ENCODE assay signal across 8 cellular contexts in the genomic region with DNA sequence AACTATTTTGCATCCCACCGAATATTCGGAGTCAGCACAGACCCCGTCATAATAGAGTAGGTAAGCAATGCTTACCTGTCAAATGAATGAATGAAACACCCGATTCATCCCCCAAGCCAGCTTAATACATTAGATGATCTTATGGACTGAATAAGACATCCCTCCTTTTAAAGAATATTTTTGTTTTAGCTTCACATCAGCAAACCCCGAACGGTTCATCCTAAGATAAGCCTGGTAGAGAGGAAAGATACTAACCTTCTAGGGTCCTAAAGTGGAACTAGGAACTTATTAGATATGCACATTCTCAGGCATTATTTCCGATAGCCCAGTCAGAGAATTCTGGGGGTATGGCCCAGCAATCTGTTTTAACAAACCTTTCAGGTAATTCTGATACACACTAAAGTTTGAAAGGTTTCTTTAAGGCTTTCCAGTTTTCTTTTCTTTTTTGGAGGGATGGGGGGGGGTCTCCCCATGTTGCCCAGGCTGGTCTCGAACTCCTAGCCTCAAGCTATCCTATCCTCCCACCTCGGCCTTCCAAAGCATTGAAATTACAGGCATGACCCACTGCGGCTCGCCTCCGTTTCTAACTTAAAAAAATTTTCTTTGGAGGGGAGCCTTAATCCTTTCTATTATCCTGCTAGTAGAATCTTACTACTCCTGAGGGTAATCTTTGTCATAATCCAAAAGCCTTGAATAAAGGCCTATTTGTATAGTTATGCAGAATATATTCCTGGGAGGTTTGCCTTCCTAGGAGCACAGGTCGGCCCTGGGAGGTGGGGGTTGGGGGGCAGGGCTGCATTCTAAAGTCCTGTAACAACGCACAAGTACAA. TPM values are rescaled to one million over a fixed set of nuclear protein-coding genes. Genes with fewer than 3 reads are reported as not detected.
A peak's percentile ranks its signal among the peaks of the same experiment; 100 is the strongest.
DNase-seq lines count a peak whose midpoint lies in the region; ATAC-seq, FAIRE-seq and TF ChIP-seq lines count a peak whose summit lies in the region.

No MANE protein-coding gene starts in this region.

- H3K4me3 Mint-ChIP-seq in activated CD4-positive, alpha-beta T cell treated with anti-CD3 and anti-CD28 coated beads, Interleukin-2, amount 10 ng/mL, durations not matched to agents 24 days and 14 days: peak overlapping the region; percentile 94

- H3K9ac ChIP-seq in K562 (ENCODE audit: insufficient read depth in 1 of 2, low read depth in 2 of 2, low read length in 2 of 2) (peak overlapping the region; percentile 80 to 93; a peak in 3 of 4 replicates), liver (ENCODE audit: low read depth in 1 of 2, low read length in 2 of 2) (peak overlapping the region; percentile 40 to 93)

- no peaks in the 10 kb centered on the region for H3K9me3 ChIP-seq in K562 (replicated peaks; ENCODE audit: control insufficient read depth, insufficient read depth, low read depth, low read length)
- no peaks in the 10 kb centered on the region for H3K9me3 ChIP-seq in liver (ENCODE audit: control insufficient read depth in 4 of 4, low read length in 3 of 4)
- H3K9me3 ChIP-seq in thyroid gland: no peaks in the 10 kb centered on the region

- H3K36me3 Mint-ChIP-seq in activated CD4-positive, alpha-beta T cell treated with anti-CD3 and anti-CD28 coated beads, Interleukin-2, amount 10 ng/mL, durations not matched to agents 24 days and 14 days (ENCODE audit: low read depth): peaks cover 41% of the 10 kb centered on the region

- in situ Hi-C loops in K562 (cut with MboI): no loop called here

- TF ChIP-seq POLR2A in K562 (conservative IDR thresholded peaks at IDR 0.05) (no peak), thyroid gland (IDR thresholded peaks at IDR 0.05) (no peak)

- CTCF ChIA-PET in K562 (lab: Yijun Ruan, JAX; ENCODE audit: low intra/inter-chr PET ratio): no interaction called here

- TF ChIP-seq CTCF in K562 (IDR thresholded peaks at IDR 0.05 in 2 of 3, conservative IDR thresholded peaks at IDR 0.05 in 1 of 3; ENCODE audit: insufficient read depth in 2 of 3, low read depth in 1 of 3, low read length in 3 of 3) (no peak), liver (IDR thresholded peaks at IDR 0.05; ENCODE audit: low read depth, low read length, missing input control) (no peak), thyroid gland (IDR thresholded peaks at IDR 0.05) (no peak)

- H3K36me3 ChIP-seq in K562 (ENCODE audit: control insufficient read depth, insufficient read depth, low read length) (no peaks in the 10 kb centered on the region), liver (ENCODE audit: control insufficient read depth in 4 of 4, insufficient read depth in 3 of 4, low read depth in 1 of 4, low read length in 3 of 4) (no peaks in the 10 kb centered on the region), thyroid gland (no peaks in the 10 kb centered on the region)

- no peak for DNase-seq in activated CD4-positive, alpha-beta T cell treated with anti-CD3 and anti-CD28 coated beads, Interleukin-2, amount 10 ng/mL, durations not matched to agents 24 days and 14 days
- DNase-seq in activated CD4-positive, alpha-beta T cell treated with anti-CD3 and anti-CD28 coated beads for 48 hours: no peak
- no peak for DNase-seq in K562 (ENCODE audit: extremely low read depth in 1 of 4, low spot score in 3 of 4)
- peak; percentile 66 for DNase-seq in thyroid gland
- DNase-seq in NCI-H526 treated with DMSO at 0.1 percent for 48 hours (lab: John Stamatoyannopoulos, UW): no peak

- no peaks in the 10 kb centered on the region for H3K27me3 Mint-ChIP-seq in activated CD4-positive, alpha-beta T cell treated with anti-CD3 and anti-CD28 coated beads, Interleukin-2, amount 10 ng/mL, durations not matched to agents 24 days and 14 days

- no peak for TF ChIP-seq EP300 in K562 (IDR thresholded peaks at IDR 0.05; ENCODE audit: low read length)

- no peaks in the 10 kb centered on the region for H3K9me1 ChIP-seq in K562 (ENCODE audit: control insufficient read depth, insufficient read depth, low read length)

- H3K27me3 ChIP-seq in K562 (ENCODE audit: control insufficient read depth in 2 of 2, insufficient read depth in 2 of 2, low read length in 2 of 2) (no peaks in the 10 kb centered on the region), liver (ENCODE audit: control insufficient read depth in 4 of 4, insufficient read depth in 4 of 4, low read length in 3 of 4) (no peaks in the 10 kb centered on the region), thyroid gland (no peaks in the 10 kb centered on the region)

- no peaks in the 10 kb centered on the region for H4K20me1 ChIP-seq in K562 (replicated peaks; ENCODE audit: control insufficient read depth, insufficient read depth, low read length)

- peak overlapping the region; percentile 99 for H3K27ac Mint-ChIP-seq in activated CD4-positive, alpha-beta T cell treated with anti-CD3 and anti-CD28 coated beads, Interleukin-2, amount 10 ng/mL, durations not matched to agents 24 days and 14 days

- intact Hi-C loops in activated CD4-positive, alpha-beta T cell treated with anti-CD3 and anti-CD28 coated beads, Interleukin-2, amount 10 ng/mL, durations not matched to agents 24 days and 14 days (cut with micrococcal nuclease): loop anchor here (1.0 to 5.0 kb wide), 2 partner anchors 13 to 717 kb away; partner anchors contain the start of gene PSD4
- intact Hi-C loops in K562 (cut with micrococcal nuclease) (loop anchor here (2.0 kb wide), 1 partner anchor 132 kb away; the partner anchor contains the start of gene SLC35F5), thyroid gland (cut with DNase I) (loop anchor here (10.0 kb wide), 1 partner anchor 124 kb away; no protein-coding TSS in a partner anchor)

- TSS peak; percentile 82 for BruUV-seq in K562 (replicated peaks; lab: Mats Ljungman, UMichigan)

- WGBS in K562 (ENCODE audit: insufficient coverage, low coverage, missing lambda C conversion rate): 15% methylated on average over 14 of the region's 14 CpGs
- WGBS in liver: 42% methylated on average over 14 of the region's 14 CpGs
- 37 to 38% methylated on average over 14 of the region's 14 CpGs for WGBS in thyroid gland, 2 donors

- peak overlapping the region; percentile 94 for H2AFZ ChIP-seq in K562 (ENCODE audit: low read depth, low read length)

- H3K27ac ChIP-seq in K562 (ENCODE audit: extremely low read depth, low read depth, low read length): peak overlapping the region; percentile 95
- H3K27ac ChIP-seq in liver (ENCODE audit: low read depth in 1 of 2, low read length in 2 of 2): peak overlapping the region; percentile 76 to 80
- peak overlapping the region; percentile 85 to 100 (median 94) for H3K27ac ChIP-seq in thyroid gland

- peak overlapping the region; percentile 93 for H3K4me2 ChIP-seq in K562 (ENCODE audit: insufficient read depth, low read length)

- no peak for FAIRE-seq in K562 (lab: Jason Lieb, UNC)

- POLR2A ChIA-PET in K562 (lab: Yijun Ruan, JAX): interaction anchor here (0.6 to 4.4 kb wide), 9 partner anchors 14 to 141 kb away, joined by 3 to 75 read pairs (median 3); partner anchors contain the start of gene SLC35F5

- H3K4me1 ChIP-seq in K562 (replicated peaks in 1 of 2; ENCODE audit: control insufficient read depth in 2 of 2, insufficient read depth in 2 of 2, low read length in 2 of 2): peaks cover 15 to 22% of the 10 kb centered on the region in 2 experiments
- peaks cover 7 to 31% (median 25%) of the 10 kb centered on the region in 4 donors for H3K4me1 ChIP-seq in liver (ENCODE audit: control insufficient read depth in 4 of 4, insufficient read depth in 4 of 4, low read length in 3 of 4)
- peaks cover 10 to 31% of the 10 kb centered on the region in 2 donors for H3K4me1 ChIP-seq in thyroid gland

- peaks cover 60% of the 10 kb centered on the region for H3K4me1 Mint-ChIP-seq in activated CD4-positive, alpha-beta T cell treated with anti-CD3 and anti-CD28 coated beads, Interleukin-2, amount 10 ng/mL, durations not matched to agents 24 days and 14 days

- no peaks in the 10 kb centered on the region for H3K9me3 Mint-ChIP-seq in activated CD4-positive, alpha-beta T cell treated with anti-CD3 and anti-CD28 coated beads, Interleukin-2, amount 10 ng/mL, durations not matched to agents 24 days and 14 days

- TF ChIP-seq RAD21 in K562 (CRISPR knock-in tag; conservative IDR thresholded peaks at IDR 0.05 in 1 of 2, IDR thresholded peaks at IDR 0.05 in 1 of 2): no peak
- no peak for TF ChIP-seq RAD21 in liver (IDR thresholded peaks at IDR 0.05)

- H3K4me3 ChIP-seq in K562 (peak overlapping the region; percentile 86), liver (ENCODE audit: low read depth in 1 of 3, low read length in 3 of 3) (peak overlapping the region; percentile 67 to 92 (median 88)), thyroid gland (replicated peaks in 1 of 3) (peak overlapping the region; percentile 24 to 96 (median 42))

- ATAC-seq in K562 (no peak), GM19351 (IDR thresholded peaks at IDR 0.05; ENCODE audit: unreplicated experiment) (no peak), HG02571 (IDR thresholded peaks at IDR 0.05; ENCODE audit: unreplicated experiment) (no peak)

- peaks cover 61% of the 10 kb centered on the region for H3K79me2 ChIP-seq in K562 (ENCODE audit: control insufficient read depth, insufficient read depth, low read length)

TF ChIP-seq in K562, 482 proteins besides CTCF, POLR2A, EP300 and RAD21 (continues in another document):
- no peak for TF ChIP-seq STAG1 (CRISPR knock-in tag; IDR thresholded peaks at IDR 0.05; ENCODE audit: borderline replicate concordance)

RNA-seq across cellular contexts. Expression of gene ACTR3, which starts 1.0 kb away (rescaled TPM):
- total RNA-seq in activated CD4-positive, alpha-beta T cell treated with anti-CD3 and anti-CD28 coated beads, Interleukin-2, amount 10 ng/mL, durations not matched to agents 24 days and 14 days: 452 and 460 TPM in 2 replicates
- 59.8 and 145 TPM in 2 replicates for total RNA-seq in K562 (2011; cell fraction: chromatin; rRNA removed; ENCODE audit: low replicate concordance)
- total RNA-seq in K562 (2011; cell fraction: nucleolus; rRNA removed): 44.6 and 49.2 TPM in 2 replicates
- total RNA-seq in K562 (2011; cell fraction: nucleoplasm; rRNA removed): 65.8 and 108 TPM in 2 replicates
- total RNA-seq in K562 (2014; rRNA removed) (142 and 192 TPM in 2 replicates), K562 (2014; rRNA removed; fragmentation: Illumina TruSeq; extraction: Trizol) (273 and 317 TPM in 2 replicates), K562 (2015; rRNA removed; fragmentation: Illumina TruSeq; extraction: Trizol) (263 and 277 TPM in 2 replicates), K562 (2021) (307 and 310 TPM in 2 replicates), liver (10 to 100 TPM; 63.6 to 99.6 TPM), thyroid gland (100 to 1,000 TPM in 3 of 4 donors, 10 to 100 TPM in 1; 83.9 to 126 (median 102) TPM)
- polyA plus RNA-seq in K562 (2011; rRNA removed) (246 and 354 TPM in 2 replicates), K562 (2014; fragmentation: Illumina TruSeq; extraction: Trizol) (236 and 249 TPM in 2 replicates), K562 (2014; fragmentation: Nextera tagmentation; extraction: Ambion mirVana) (10 to 100 TPM; 49.0 to 65.1 TPM), K562 (2014; rRNA removed) (205 and 213 TPM in 2 replicates), liver (10 to 100 TPM; 34.4 to 39.9 TPM)
- polyA plus RNA-seq in K562 (2011; cell fraction: cytosol; rRNA removed): 68.8 and 143 TPM in 2 replicates
- 48.3 and 83.7 TPM in 2 replicates for polyA plus RNA-seq in K562 (2011; cell fraction: nucleus; rRNA removed)
- 219 and 220 TPM in 2 replicates for polyA plus RNA-seq in K562 (2012)
- 455 and 468 TPM in 2 replicates for polyA minus RNA-seq in K562 (2011; rRNA and poly(A)+ RNA removed)
- polyA minus RNA-seq in K562 (2011; cell fraction: cytosol; rRNA and poly(A)+ RNA removed): 213 and 229 TPM in 2 replicates
- polyA minus RNA-seq in K562 (2011; cell fraction: nucleus; rRNA and poly(A)+ RNA removed): 50.5 and 86.9 TPM in 2 replicates

Comparison
In these comparisons a context has a peak if more than half of its experiments do, and no peak if none do; other contexts are left out.
1. DNase-seq: peak in thyroid gland (2 of 2); none in activated CD4-positive, alpha-beta T cell treated with anti-CD3 and anti-CD28 coated beads, Interleukin-2, amount 10 ng/mL, durations not matched to agents 24 days and 14 days (single experiment), activated CD4-positive, alpha-beta T cell treated with anti-CD3 and anti-CD28 coated beads for 48 hours (single experiment), K562 (0 of 4) and NCI-H526 treated with DMSO at 0.1 percent for 48 hours (single experiment).
2. Peak in every context shown above with its lines, with median percentiles within 50 percentile points of each other: H3K27ac ChIP-seq and H3K4me3 ChIP-seq.